Comparison of ENCODE assay signal across 8 cellular contexts in the genomic region with DNA sequence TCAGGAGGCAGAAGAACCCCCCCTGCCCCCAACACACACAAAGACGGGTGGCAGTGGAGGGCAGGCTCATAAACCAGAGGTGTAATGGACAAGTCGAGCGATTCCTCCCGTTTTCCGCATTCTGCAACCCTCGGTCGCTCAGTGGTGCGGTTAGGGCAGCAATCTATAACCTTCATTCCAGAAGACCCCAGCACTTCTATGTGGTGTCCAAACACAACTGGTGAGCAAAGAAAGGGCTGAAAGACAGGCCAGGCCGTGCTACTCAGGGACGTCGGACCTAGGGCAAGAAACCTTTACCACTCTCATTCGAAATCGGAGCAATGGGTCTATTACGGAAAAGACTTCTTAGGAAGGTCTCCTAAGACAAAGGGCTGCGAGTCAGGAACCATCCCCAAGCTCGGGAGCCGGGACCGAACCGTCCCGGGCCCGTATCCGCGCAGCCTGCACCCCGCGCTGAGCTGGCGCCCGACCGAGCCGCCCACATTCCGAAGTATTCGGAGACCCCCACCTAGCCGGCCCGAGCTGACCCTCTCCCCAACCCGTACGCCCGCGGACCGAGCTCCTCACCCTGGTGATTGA. TPM values are rescaled to one million over a fixed set of nuclear protein-coding genes. Genes with fewer than 3 reads are reported as not detected.
A peak's percentile ranks its signal among the peaks of the same experiment; 100 is the strongest.
DNase-seq lines count a peak whose midpoint lies in the region; ATAC-seq and TF ChIP-seq lines count a peak whose summit lies in the region.

No MANE protein-coding gene starts in this region.

- TF ChIP-seq POLR2A in esophagus muscularis mucosa (IDR thresholded peaks at IDR 0.05; ENCODE audit: low read depth) = no peak

- no peaks in the 10 kb centered on the region for H3K27me3 ChIP-seq in HUES6 (ENCODE audit: control insufficient read depth, insufficient read depth, low read length)
- no peaks in the 10 kb centered on the region for H3K27me3 ChIP-seq in esophagus muscularis mucosa

- peaks cover 32% of the 10 kb centered on the region for H3K4me1 ChIP-seq in HUES6 (ENCODE audit: control insufficient read depth, insufficient read depth, low read length)
- peaks cover 17 to 54% (median 49%) of the 10 kb centered on the region in 4 donors for H3K4me1 ChIP-seq in esophagus muscularis mucosa

- H3K36me3 ChIP-seq in HUES6 (ENCODE audit: control insufficient read depth, insufficient read depth, low read length) = no peaks in the 10 kb centered on the region
- no peaks in the 10 kb centered on the region for H3K36me3 ChIP-seq in esophagus muscularis mucosa

- WGBS in esophagus muscularis mucosa = under 1% methylated on average over 25 of the region's 38 CpGs

- H3K27ac ChIP-seq in HUES6 (ENCODE audit: low read depth, low read length) (peak overlapping the region; percentile 94), esophagus muscularis mucosa (replicated peaks in 1 of 4) (peak overlapping the region; percentile 87 to 92 (median 89))

- peaks cover 0 to 5% of the 10 kb centered on the region in 2 donors for H3K36me3 Mint-ChIP-seq in naive B cell

- H3K27me3 Mint-ChIP-seq in naive B cell = no peaks in the 10 kb centered on the region

- peak overlapping the region; percentile 95 for H3K9ac ChIP-seq in HUES6 (ENCODE audit: low read length)

- peaks cover 28 to 48% (median 44%) of the 10 kb centered on the region in 3 donors for H3K4me1 Mint-ChIP-seq in naive B cell

- ATAC-seq in GM21381 (IDR thresholded peaks at IDR 0.05; ENCODE audit: unreplicated experiment) (peak; percentile 23), naive B cell (ENCODE audit: low read depth in 2 of 2) (peak; percentile 17 to 18)

- TF ChIP-seq EP300 in esophagus muscularis mucosa (IDR thresholded peaks at IDR 0.05) = no peak

- peak overlapping the region; percentile 100 for H3K4me3 ChIP-seq in HUES6 (ENCODE audit: low read depth, low read length)
- H3K4me3 ChIP-seq in esophagus muscularis mucosa = peak overlapping the region; percentile 80 to 94 (median 86)

- DNase-seq in EL (peak; percentile 35), esophagus muscularis mucosa (ENCODE audit: extremely low spot score) (no peak), naive B cell (no peak), DMS79 treated with DMSO at 0.1 percent for 48 hours (lab: John Stamatoyannopoulos, UW) (no peak), COR-L47 (lab: John Stamatoyannopoulos, UW) (no peak)
- DNase-seq in activated CD8-positive, alpha-beta memory T cell treated with anti-CD3 and anti-CD28 coated beads for 24 hours = peak; percentile 74

- H3K9me3 ChIP-seq in HUES6 (ENCODE audit: control insufficient read depth, insufficient read depth, low read depth, low read length) (no peaks in the 10 kb centered on the region), esophagus muscularis mucosa (no peaks in the 10 kb centered on the region)

- peak overlapping the region; percentile 73 to 98 (median 94) for H3K27ac Mint-ChIP-seq in naive B cell

- TF ChIP-seq CTCF in esophagus muscularis mucosa (IDR thresholded peaks at IDR 0.05) = no peak

- H3K9me3 Mint-ChIP-seq in naive B cell = peaks cover 0 to 4% (median 0%) of the 10 kb centered on the region in 7 donors

- peak overlapping the region; percentile 76 to 96 (median 88) for H3K4me3 Mint-ChIP-seq in naive B cell

- intact Hi-C loops in esophagus muscularis mucosa (cut with DNase I) = loop anchor here (5.0 kb wide), 1 partner anchor 175 kb away; no protein-coding TSS in a partner anchor

RNA-seq across cellular contexts. Expression of a gene that starts 0.6 kb away (rescaled TPM):
- total RNA-seq in esophagus muscularis mucosa = 10 to 100 TPM; 60.1 to 82.2 (median 64.3) TPM
- 100 to 1,000 TPM in 2 of 6 donors, 10 to 100 TPM in 4; 67.6 to 139 (median 90.9) TPM for polyA plus RNA-seq in naive B cell (ENCODE audit: low read depth in 6 of 6)

Comparison
In these comparisons a context has a peak if more than half of its experiments do, and no peak if none do; other contexts are left out.
1. DNase-seq: peak in EL (single experiment) and activated CD8-positive, alpha-beta memory T cell treated with anti-CD3 and anti-CD28 coated beads for 24 hours (single experiment); none in esophagus muscularis mucosa (single experiment), naive B cell (single experiment), DMS79 treated with DMSO at 0.1 percent for 48 hours (single experiment) and COR-L47 (single experiment).